ENCODE assay signal across 8 cellular contexts in genomic region chr19:17441241-17442135, GRCh38. TPM values are rescaled to one million over a fixed set of nuclear protein-coding genes. Genes with fewer than 3 reads are reported as not detected.
DNase-seq lines count a peak whose midpoint lies in the region; ATAC-seq, FAIRE-seq and TF ChIP-seq lines count a peak whose summit lies in the region.

No MANE protein-coding gene starts in this region.

- H3K27ac ChIP-seq in A549: no peak overlapping the region
- no peak overlapping the region for H3K27ac ChIP-seq in RWPE2 (ENCODE audit: poor library complexity, severe bottlenecking)
- no peak overlapping the region for H3K27ac ChIP-seq in pancreas
- H3K27ac ChIP-seq in stomach: no peak overlapping the region

- intact Hi-C loops in pancreas (cut with DNase I) (no loop called here), stomach (cut with DNase I; ENCODE audit: low total_unique reads) (no loop called here)

- TF ChIP-seq EP300 in A549 (IDR thresholded peaks at IDR 0.05): no peak
- no peak for TF ChIP-seq EP300 in stomach (IDR thresholded peaks at IDR 0.05)

- TF ChIP-seq CTCF in A549 (IDR thresholded peaks at IDR 0.05) (peak; percentile 35), RWPE2 (IDR thresholded peaks at IDR 0.05; ENCODE audit: poor library complexity, severe bottlenecking) (peak; percentile 62), pancreas (IDR thresholded peaks at IDR 0.05) (no peak), omental fat pad (IDR thresholded peaks at IDR 0.05) (no peak), stomach (IDR thresholded peaks at IDR 0.05) (peak in 1 of 7 experiments; percentile 6)

- no peak overlapping the region for H3K4me2 ChIP-seq in A549

- H3K36me3 ChIP-seq in RWPE2 (ENCODE audit: low read depth) (no peaks in the 10 kb centered on the region), pancreas (no peaks in the 10 kb centered on the region), stomach (peaks cover 0 to under 1% (median 0%) of the 10 kb centered on the region in 4 donors)

- no peaks in the 10 kb centered on the region for H3K4me1 ChIP-seq in A549
- H3K4me1 ChIP-seq in RWPE2 (ENCODE audit: insufficient read depth, poor library complexity, severe bottlenecking): peaks cover 3% of the 10 kb centered on the region
- no peaks in the 10 kb centered on the region for H3K4me1 ChIP-seq in pancreas
- H3K4me1 ChIP-seq in stomach: no peaks in the 10 kb centered on the region

- FAIRE-seq in A549 (lab: Jason Lieb, UNC) (no peak), pancreas (lab: Jason Lieb, UNC) (no peak), H54 (lab: Jason Lieb, UNC) (no peak)

- ATAC-seq in A549 (peak; percentile 39 to 79; a peak in 3 of 6 replicates), RWPE2 (ENCODE audit: low read depth) (peak; percentile 27; the same call in 2 of the 3 replicates), esophagus mucosa (peak; percentile 62), pancreas (peak in 3 of 4 donors; percentile 56 to 86 (median 66)), omental fat pad (ENCODE audit: low FRiP score) (no peak)

- DNase-seq in A549 (ENCODE audit: low read depth in 1 of 2, low spot score in 1 of 2) (peak in 1 of 2 experiments; percentile 38), GM03348 (ENCODE audit: low spot score) (peak; percentile 40), RWPE2 (ENCODE audit: low spot score) (no peak), pancreas (no peak), omental fat pad (ENCODE audit: low spot score) (no peak), H54 (ENCODE audit: insufficient read length, low spot score) (no peak), stomach (no peak)

- POLR2A ChIA-PET in A549 (lab: Yijun Ruan, JAX): interaction anchor here (0.7 kb wide), 1 partner anchor 85 kb away, joined by 6 read pairs; no protein-coding TSS in a partner anchor

- TF ChIP-seq POLR2A in A549 (IDR thresholded peaks at IDR 0.05; ENCODE audit: low read length) (no peak), H54 (IDR thresholded peaks at IDR 0.05; ENCODE audit: low read depth, low read length) (no peak), stomach (IDR thresholded peaks at IDR 0.05) (no peak)

- CTCF ChIA-PET in A549 (lab: Yijun Ruan, JAX): interaction anchor here (0.6 to 1.6 kb wide), 10 partner anchors 10 to 414 kb away, joined by 3 to 6 read pairs (median 3); no protein-coding TSS in a partner anchor

- H3K4me3 ChIP-seq in A549: no peak overlapping the region
- no peak overlapping the region for H3K4me3 ChIP-seq in RWPE2 (ENCODE audit: severe bottlenecking)
- H3K4me3 ChIP-seq in pancreas: no peak overlapping the region
- no peak overlapping the region for H3K4me3 ChIP-seq in stomach

- H3K27me3 ChIP-seq in RWPE2 (ENCODE audit: insufficient read depth, poor library complexity, severe bottlenecking): no peaks in the 10 kb centered on the region
- H3K27me3 ChIP-seq in pancreas: no peaks in the 10 kb centered on the region
- peaks cover 0 to 4% (median 0%) of the 10 kb centered on the region in 3 donors for H3K27me3 ChIP-seq in stomach

- WGBS in A549 (ENCODE audit: missing lambda C conversion rate): 64% methylated on average over 8 of the region's 8 CpGs
- WGBS in pancreas, 2 donors: 63 to 67% methylated on average over 8 of the region's 8 CpGs
- WGBS in stomach, 5 donors: 53 to 67% (median 65%) methylated on average over 8 of the region's 8 CpGs

- H3K9me3 ChIP-seq in A549 (no peaks in the 10 kb centered on the region), RWPE2 (ENCODE audit: severe bottlenecking) (peaks cover 2% of the 10 kb centered on the region), pancreas (no peaks in the 10 kb centered on the region), stomach (peaks cover 0 to 3% (median 0%) of the 10 kb centered on the region in 4 donors)

- TF ChIP-seq RAD21 in A549 (conservative IDR thresholded peaks at IDR 0.05 in 1 of 2, IDR thresholded peaks at IDR 0.05 in 1 of 2): peak; percentile 40 to 57; a peak in 4 of 5 replicates

TF ChIP-seq in A549, 52 proteins besides CTCF, POLR2A, EP300 and RAD21:
- TF ChIP-seq ZC3H11A (IDR thresholded peaks at IDR 0.05): no peak
- TF ChIP-seq TP53 (CRISPR knock-in tag; IDR thresholded peaks at IDR 0.05): no peak
- no peak for TF ChIP-seq RARB (CRISPR knock-in tag; IDR thresholded peaks at IDR 0.05)
- TF ChIP-seq NPAS2 (CRISPR knock-in tag; IDR thresholded peaks at IDR 0.05; ENCODE audit: borderline replicate concordance): no peak
- no peak for TF ChIP-seq HOXB13 (CRISPR knock-in tag; IDR thresholded peaks at IDR 0.05; ENCODE audit: low read depth)
- no peak for TF ChIP-seq HDAC2 (IDR thresholded peaks at IDR 0.05)
- TF ChIP-seq CBX8 (IDR thresholded peaks at IDR 0.05): no peak
- no peak for TF ChIP-seq SREBF2 (IDR thresholded peaks at IDR 0.05)
- no peak for TF ChIP-seq MAZ (IDR thresholded peaks at IDR 0.05; ENCODE audit: borderline replicate concordance, low read depth, low read length)

RNA-seq across cellular contexts. Expression of gene TMEM221, which starts 7.0 kb away (rescaled TPM):
- polyA plus RNA-seq in A549 (2011; rRNA removed): 0.61 and 0.78 TPM in 2 replicates
- 0.41 and 0.58 TPM in 2 replicates for polyA plus RNA-seq in A549 (2012; cell fraction: cytosol; rRNA removed)
- 0.72 and 1.3 TPM in 2 replicates for polyA plus RNA-seq in A549 (2012; cell fraction: nucleus; rRNA removed)
- 0.52 to 0.90 TPM (median 0.62 TPM) in 3 replicates for polyA plus RNA-seq in A549 (2017; fragmentation: RNase III; extraction: RNeasy Plus Mini Kit Qiagen cat#74134 plus additional on column Dnase treatment)
- 0.45 and 0.97 TPM in 2 replicates for polyA minus RNA-seq in A549 (2011; rRNA and poly(A)+ RNA removed)
- not detected for total RNA-seq in esophagus mucosa
- total RNA-seq in pancreas: under 1 TPM; 0.13 to 1.00 (median 0.46) TPM
- polyA plus RNA-seq in pancreas: under 1 TPM; 0.16 to 0.42 TPM
- total RNA-seq in omental fat pad: 1 to 10 TPM in 1 of 4 donors, under 1 TPM in 2, not detected in 1; 0.38 to 1.9 (median 0.46) TPM
- total RNA-seq in stomach: not detected
- polyA plus RNA-seq in stomach: under 1 TPM in 1 of 3 donors, not detected in 2; 0.20 TPM

RNA-seq across cellular contexts. Expression of gene NXNL1, which starts 19.2 kb away (rescaled TPM):
- polyA plus RNA-seq in A549 (2011; rRNA removed) (not detected in 2 replicates), A549 (2017; fragmentation: RNase III; extraction: RNeasy Plus Mini Kit Qiagen cat#74134 plus additional on column Dnase treatment) (not detected in 3 replicates), pancreas (under 1 TPM in 1 of 2 donors, not detected in 1; 0.19 TPM), stomach (not detected)
- not detected in 2 replicates for polyA plus RNA-seq in A549 (2012; cell fraction: cytosol; rRNA removed)
- not detected in 2 replicates for polyA plus RNA-seq in A549 (2012; cell fraction: nucleus; rRNA removed)
- not detected in 2 replicates for polyA minus RNA-seq in A549 (2011; rRNA and poly(A)+ RNA removed)
- total RNA-seq in esophagus mucosa (not detected), pancreas (not detected), omental fat pad (not detected), stomach (under 1 TPM in 1 of 5 donors, not detected in 4; 0.92 TPM)

RNA-seq across cellular contexts. Expression of gene MVB12A, which starts 21.6 kb away (rescaled TPM):
- polyA plus RNA-seq in A549 (2011; rRNA removed): 18.3 and 19.1 TPM in 2 replicates
- polyA plus RNA-seq in A549 (2012; cell fraction: cytosol; rRNA removed): 36.1 and 51.9 TPM in 2 replicates
- polyA plus RNA-seq in A549 (2012; cell fraction: nucleus; rRNA removed): 51.9 and 58.3 TPM in 2 replicates
- polyA plus RNA-seq in A549 (2017; fragmentation: RNase III; extraction: RNeasy Plus Mini Kit Qiagen cat#74134 plus additional on column Dnase treatment): 26.8 to 30.2 TPM (median 27.7 TPM) in 3 replicates
- 17.0 and 18.8 TPM in 2 replicates for polyA minus RNA-seq in A549 (2011; rRNA and poly(A)+ RNA removed)
- 49.9 TPM for total RNA-seq in esophagus mucosa
- 10 to 100 TPM; 20.6 to 27.3 (median 23.5) TPM for total RNA-seq in pancreas
- 10 to 100 TPM; 43.7 to 58.7 TPM for polyA plus RNA-seq in pancreas
- total RNA-seq in omental fat pad: 10 to 100 TPM; 34.1 to 65.0 (median 45.9) TPM
- total RNA-seq in stomach: 10 to 100 TPM in 4 of 5 donors, 1 to 10 TPM in 1; 9.9 to 76.3 (median 44.0) TPM
- 10 to 100 TPM; 63.7 to 67.0 (median 66.0) TPM for polyA plus RNA-seq in stomach

RNA-seq across cellular contexts. Expression of gene SLC27A1, which starts 28.8 kb away (rescaled TPM):
- 1.8 and 2.7 TPM in 2 replicates for polyA plus RNA-seq in A549 (2011; rRNA removed)
- polyA plus RNA-seq in A549 (2012; cell fraction: cytosol; rRNA removed): 2.6 and 4.1 TPM in 2 replicates
- polyA plus RNA-seq in A549 (2012; cell fraction: nucleus; rRNA removed): 12.9 and 13.5 TPM in 2 replicates
- 1.9 to 2.6 TPM (median 2.5 TPM) in 3 replicates for polyA plus RNA-seq in A549 (2017; fragmentation: RNase III; extraction: RNeasy Plus Mini Kit Qiagen cat#74134 plus additional on column Dnase treatment)
- polyA minus RNA-seq in A549 (2011; rRNA and poly(A)+ RNA removed): 2.1 and 3.1 TPM in 2 replicates
- total RNA-seq in esophagus mucosa: 4.1 TPM
- total RNA-seq in pancreas: 10 to 100 TPM in 3 of 6 donors, 1 to 10 TPM in 3; 9.4 to 18.1 (median 10.2) TPM
- polyA plus RNA-seq in pancreas: 10 to 100 TPM; 31.4 to 37.1 TPM
- 10 to 100 TPM; 26.6 to 52.8 (median 40.4) TPM for total RNA-seq in omental fat pad
- 100 to 1,000 TPM in 1 of 5 donors, 10 to 100 TPM in 3, 1 to 10 TPM in 1; 5.5 to 116 (median 43.8) TPM for total RNA-seq in stomach
- polyA plus RNA-seq in stomach: 10 to 100 TPM in 1 of 3 donors, 1 to 10 TPM in 2; 4.0 to 12.7 (median 9.0) TPM

RNA-seq across cellular contexts. Expression of gene BST2, which starts 36.1 kb away (rescaled TPM):
- polyA plus RNA-seq in A549 (2011; rRNA removed): 0.24 and 0.26 TPM in 2 replicates
- polyA plus RNA-seq in A549 (2012; cell fraction: cytosol; rRNA removed): 0.13 TPM in 2 replicates
- polyA plus RNA-seq in A549 (2012; cell fraction: nucleus; rRNA removed): 0.10 and 0.13 TPM in 2 replicates
- 0.12 to 0.18 TPM in 2 of 3 replicates, not detected in the other for polyA plus RNA-seq in A549 (2017; fragmentation: RNase III; extraction: RNeasy Plus Mini Kit Qiagen cat#74134 plus additional on column Dnase treatment)
- polyA minus RNA-seq in A549 (2011; rRNA and poly(A)+ RNA removed): 0.21 TPM in 1 of 2 replicates, not detected in the other
- total RNA-seq in esophagus mucosa: 2.8 TPM
- 10 to 100 TPM in 4 of 6 donors, 1 to 10 TPM in 2; 3.9 to 34.6 (median 15.4) TPM for total RNA-seq in pancreas
- polyA plus RNA-seq in pancreas: 10 to 100 TPM; 15.7 to 17.3 TPM
- total RNA-seq in omental fat pad: 100 to 1,000 TPM; 126 to 368 (median 146) TPM
- 100 to 1,000 TPM in 2 of 5 donors, 10 to 100 TPM in 2, 1 to 10 TPM in 1; 6.4 to 182 (median 38.4) TPM for total RNA-seq in stomach
- 10 to 100 TPM; 34.4 to 68.0 (median 59.1) TPM for polyA plus RNA-seq in stomach

Comparison
In these comparisons a context has a peak if more than half of its experiments do, and no peak if none do; other contexts are left out.
1. CTCF ChIP-seq: peak in A549 (single experiment) and RWPE2 (single experiment); none in pancreas (0 of 4) and omental fat pad (0 of 3).